8 cellular contexts compared by ENCODE assay signal in genomic region chr19:16572332-16573211, GRCh38. TPM values are rescaled to one million over a fixed set of nuclear protein-coding genes. Genes with fewer than 3 reads are reported as not detected.
DNase-seq lines count a peak whose midpoint lies in the region; ATAC-seq and TF ChIP-seq lines count a peak whose summit lies in the region.

Gene SLC35E1 (minus strand): TSS chr19:16572415. CDS start chr19:16572364, 51 bp downstream.

- H3K27me3 Mint-ChIP-seq in activated T-cell treated with anti-CD3 and anti-CD28 coated beads, Interleukin-2, amount 50 U/mL, for 4 hours (ENCODE audit: low read depth) = no peaks in the 10 kb centered on the region

- intact Hi-C loops in Panc1 (cut with micrococcal nuclease; ENCODE audit: unreplicated experiment) = no loop called here

- DNase-seq in DMS79 (lab: John Stamatoyannopoulos, UW) (peak; percentile 93), KBM-7 (peak; percentile 93), Panc1 (ENCODE audit: low read depth, low spot score) (peak; percentile 61)
- DNase-seq in activated T-cell treated with anti-CD3 and anti-CD28 coated beads, Interleukin-2, amount 50 U/mL, for 4 hours = peak; percentile 87
- peak; percentile 93 for DNase-seq in stimulated activated CD8-positive, alpha-beta memory T cell treated with anti-CD3 and anti-CD28 coated beads, Interleukin-4, amount 100 ng/mL, for 48 hours

- no peaks in the 10 kb centered on the region for H3K27me3 ChIP-seq in Panc1 (ENCODE audit: control insufficient read depth, insufficient read depth, low read length)
- no peaks in the 10 kb centered on the region for H3K27me3 ChIP-seq in esophagus (ENCODE audit: control insufficient read depth in 1 of 2, insufficient read depth in 2 of 2, low read length in 2 of 2)
- H3K27me3 ChIP-seq in mucosa of stomach (ENCODE audit: control insufficient read depth, insufficient read depth, low read length) = no peaks in the 10 kb centered on the region

- POLR2A ChIA-PET in Panc1 (lab: Charles Lee) = no interaction called here

- H3K36me3 ChIP-seq in Panc1 (ENCODE audit: control insufficient read depth, insufficient read depth, low read length) (peaks cover 4% of the 10 kb centered on the region; the same call in 1 of the 2 replicates), esophagus (ENCODE audit: control insufficient read depth in 2 of 2, insufficient read depth in 2 of 2, low read length in 1 of 2) (peaks cover 4 to 35% of the 10 kb centered on the region in 2 donors), mucosa of stomach (ENCODE audit: control insufficient read depth, insufficient read depth, low read length) (peaks cover 5% of the 10 kb centered on the region)

- no peaks in the 10 kb centered on the region for H3K9me3 Mint-ChIP-seq in activated T-cell treated with anti-CD3 and anti-CD28 coated beads, Interleukin-2, amount 50 U/mL, for 4 hours

- CTCF ChIA-PET in Panc1 (lab: Charles Lee) = no interaction called here

- in situ Hi-C loops in KBM-7 (cut with MboI; ENCODE audit: low pct_unique_long_range_greater_than_20kb, low sequenced_read_pairs) = no loop called here
- in situ Hi-C loops in Panc1 (cut with HindIII; ENCODE audit: low pct_unique_long_range_greater_than_20kb, low sequenced_read_pairs) = no loop called here

- H3K4me3 Mint-ChIP-seq in activated T-cell treated with anti-CD3 and anti-CD28 coated beads, Interleukin-2, amount 50 U/mL, for 4 hours = peak within 1 kb of the TSS; percentile 99

- H3K27ac ChIP-seq in Panc1 (ENCODE audit: low read length) = peak within 1 kb of the TSS; percentile 87
- peak within 1 kb of the TSS; percentile 90 to 92 for H3K27ac ChIP-seq in esophagus (ENCODE audit: low read depth in 2 of 2, low read length in 1 of 2)

- H3K4me1 ChIP-seq in Panc1 (ENCODE audit: control insufficient read depth, insufficient read depth, low read length) = peaks cover 8% of the 10 kb centered on the region
- peaks cover 0 to 8% of the 10 kb centered on the region in 2 donors for H3K4me1 ChIP-seq in esophagus (ENCODE audit: control insufficient read depth in 2 of 2, insufficient read depth in 2 of 2, low read length in 1 of 2)
- H3K4me1 ChIP-seq in mucosa of stomach (ENCODE audit: control insufficient read depth, insufficient read depth, low read length) = peaks cover 38% of the 10 kb centered on the region

- ATAC-seq in GM21723 (IDR thresholded peaks at IDR 0.05; ENCODE audit: unreplicated experiment) (peak; percentile 75), Panc1 (peak; percentile 98)
- peak; percentile 93 to 96 for ATAC-seq in activated T-cell treated with anti-CD3 and anti-CD28 coated beads, Interleukin-2, amount 50 U/mL, for 4 hours

- peaks cover 47% of the 10 kb centered on the region for H3K4me1 Mint-ChIP-seq in activated T-cell treated with anti-CD3 and anti-CD28 coated beads, Interleukin-2, amount 50 U/mL, for 4 hours (ENCODE audit: low read depth)

- BruUV-seq in Panc1 (replicated peaks; lab: Mats Ljungman, UMichigan) = TSS peak; percentile 86

- peak within 1 kb of the TSS; percentile 90 for H3K9ac ChIP-seq in mucosa of stomach (ENCODE audit: low read length)

- H3K9me3 ChIP-seq in Panc1 (ENCODE audit: control insufficient read depth, insufficient read depth, low read depth, low read length) = no peaks in the 10 kb centered on the region
- no peaks in the 10 kb centered on the region for H3K9me3 ChIP-seq in esophagus (ENCODE audit: control insufficient read depth in 2 of 2, insufficient read depth in 1 of 2, low read depth in 1 of 2, low read length in 1 of 2)
- H3K9me3 ChIP-seq in mucosa of stomach (ENCODE audit: control insufficient read depth, low read length) = no peaks in the 10 kb centered on the region

- peaks cover 16% of the 10 kb centered on the region for H3K36me3 Mint-ChIP-seq in activated T-cell treated with anti-CD3 and anti-CD28 coated beads, Interleukin-2, amount 50 U/mL, for 4 hours (ENCODE audit: insufficient read depth)

- TF ChIP-seq CTCF in Panc1 (IDR thresholded peaks at IDR 0.05) = no peak

- H3K4me3 ChIP-seq in Panc1 (ENCODE audit: low read depth in 2 of 2, low read length in 2 of 2) (peak within 1 kb of the TSS; percentile 93 to 94), esophagus (ENCODE audit: low read depth in 1 of 2, low read length in 2 of 2) (peak within 1 kb of the TSS; percentile 80 to 98), mucosa of stomach (ENCODE audit: low read length) (peak within 1 kb of the TSS; percentile 85)

- WGBS in esophagus, 2 donors = 0 to 1% methylated on average over 68 to 83 of the region's 83 CpGs

RNA-seq across cellular contexts. Expression of gene SLC35E1, which starts in this region (rescaled TPM):
- total RNA-seq in Panc1 (2021; ENCODE audit: unreplicated experiment) = 43.5 TPM
- polyA plus RNA-seq in Panc1 (2012; ENCODE audit: insufficient read length) = 48.2 TPM
- total RNA-seq in activated T-cell treated with anti-CD3 and anti-CD28 coated beads, Interleukin-2, amount 50 U/mL, for 4 hours = 10 to 100 TPM; 48.1 to 48.5 (median 48.1) TPM
- polyA plus RNA-seq in esophagus = 10 to 100 TPM; 15.5 to 20.6 TPM

Comparison
In these comparisons a context has a peak if more than half of its experiments do, and no peak if none do; other contexts are left out.
1. Peak in every context shown above with its lines: DNase-seq, ATAC-seq, H3K4me3 ChIP-seq and H3K27ac ChIP-seq.